ENCODE assay signal across 8 cellular contexts in genomic region chr1:44739361-44740178, GRCh38. TPM values are rescaled to one million over a fixed set of nuclear protein-coding genes. Genes with fewer than 3 reads are reported as not detected.
DNase-seq lines count a peak whose midpoint lies in the region; ATAC-seq, FAIRE-seq and TF ChIP-seq lines count a peak whose summit lies in the region.

TSS of gene KIF2C (plus strand) at chr1:44739837. CDS start at chr1:44739933, 96 bp downstream.

- H3K79me2 ChIP-seq in OCI-LY3 (ENCODE audit: low read length) (peaks cover 36% of the 10 kb centered on the region), endothelial cell of umbilical vein (ENCODE audit: control insufficient read depth, insufficient read depth, low read length) (peaks cover 38% of the 10 kb centered on the region)

- intact Hi-C loops in endothelial cell of umbilical vein (cut with micrococcal nuclease), result loop anchor here (1.0 kb wide), 2 partner anchors 8 to 36 kb away; partner anchors contain the start of genes RNU5D-1 and RPS8

- CTCF ChIA-PET in endothelial cell of umbilical vein (lab: Charles Lee), result interaction anchor here (4.5 kb wide), 1 partner anchor 10 kb away, joined by 21 read pairs; the partner anchor contains the start of gene RNU5D-1

- H4K20me1 ChIP-seq in OCI-LY3 (ENCODE audit: insufficient read depth, low read length) (no peaks in the 10 kb centered on the region), endothelial cell of umbilical vein (replicated peaks; ENCODE audit: control insufficient read depth, extremely low read depth, insufficient read depth, low read length) (no peaks in the 10 kb centered on the region)

- FAIRE-seq in endothelial cell of umbilical vein (lab: Jason Lieb, UNC), result peak; percentile 97

- ATAC-seq in GM21515 (IDR thresholded peaks at IDR 0.05; ENCODE audit: unreplicated experiment), result peak; percentile 93

- H3K27ac ChIP-seq in OCI-LY3 (ENCODE audit: low read length) (peak within 1 kb of the TSS; percentile 77), endothelial cell of umbilical vein (ENCODE audit: insufficient read depth, low read depth, low read length) (peak within 1 kb of the TSS; percentile 54)

- H3K27me3 ChIP-seq in OCI-LY3 (ENCODE audit: low read depth, low read length) (no peaks in the 10 kb centered on the region), endothelial cell of umbilical vein (ENCODE audit: control insufficient read depth in 2 of 2, insufficient read depth in 2 of 2, low read length in 2 of 2) (peaks cover 0 to 4% of the 10 kb centered on the region in 2 experiments)

- DNase-seq in D341Med (ENCODE audit: low spot score) (peak; percentile 97), HuH-7 (ENCODE audit: low spot score) (peak; percentile 98), endothelial cell of umbilical vein (ENCODE audit: low read depth, low spot score) (peak; percentile 98), midbrain (lab: John Stamatoyannopoulos, UW) (peak; percentile 98)
- DNase-seq in activated CD8-positive, alpha-beta memory T cell treated with anti-CD3 and anti-CD28 coated beads, Interleukin-2, amount 50 U/mL, for 48 hours, result peak; percentile 96
- peak; percentile 91 to 92 for DNase-seq in stimulated activated CD8-positive, alpha-beta memory T cell treated with anti-CD3 and anti-CD28 coated beads, Interleukin-2, amount 100 ng/mL, for 1 hour (ENCODE audit: low read depth in 2 of 2)

- H3K4me1 ChIP-seq in OCI-LY3 (ENCODE audit: low read length) (peaks cover 6% of the 10 kb centered on the region; the same call in 1 of the 2 replicates), endothelial cell of umbilical vein (ENCODE audit: control insufficient read depth, extremely low read depth, insufficient read depth, low read length) (peaks cover 14% of the 10 kb centered on the region)

- H3K4me2 ChIP-seq in OCI-LY3 (ENCODE audit: low read length) (peak within 1 kb of the TSS; percentile 93), endothelial cell of umbilical vein (ENCODE audit: insufficient read depth, low read length) (peak within 1 kb of the TSS; percentile 87)

- no peaks in the 10 kb centered on the region for H3K9me1 ChIP-seq in endothelial cell of umbilical vein (replicated peaks; ENCODE audit: control insufficient read depth, extremely low read depth, insufficient read depth, low read length)

- TSS peak; percentile 99 for BruUV-seq in endothelial cell of umbilical vein (replicated peaks; lab: Mats Ljungman, UMichigan)

- H3K9me3 ChIP-seq in OCI-LY3 (ENCODE audit: insufficient read depth, low read length), result no peaks in the 10 kb centered on the region
- H3K9me3 ChIP-seq in endothelial cell of umbilical vein (replicated peaks; ENCODE audit: control insufficient read depth, insufficient read depth, low read length), result no peaks in the 10 kb centered on the region

- peak within 1 kb of the TSS; percentile 98 for H3K9ac ChIP-seq in OCI-LY3 (ENCODE audit: low read length)
- H3K9ac ChIP-seq in endothelial cell of umbilical vein (replicated peaks; ENCODE audit: extremely low read depth, insufficient read depth, low read length), result peak within 1 kb of the TSS; percentile 61

- peaks cover 12% of the 10 kb centered on the region for H3K36me3 ChIP-seq in OCI-LY3 (replicated peaks; ENCODE audit: low read depth, low read length)
- H3K36me3 ChIP-seq in endothelial cell of umbilical vein (ENCODE audit: control insufficient read depth in 2 of 2, extremely low read depth in 1 of 2, insufficient read depth in 2 of 2, low read length in 2 of 2), result no peaks in the 10 kb centered on the region

- dilution Hi-C loops in endothelial cell of umbilical vein (cut with MboI; ENCODE audit: extremely low pct_ligation_motif_present, low sequenced_read_pairs), result no loop called here

- peak within 1 kb of the TSS; percentile 98 for H3K4me3 ChIP-seq in OCI-LY3 (ENCODE audit: low read length)
- peak within 1 kb of the TSS; percentile 55 to 84 (median 63) for H3K4me3 ChIP-seq in endothelial cell of umbilical vein (replicated peaks in 1 of 3; ENCODE audit: insufficient read depth in 1 of 3, low read depth in 1 of 3, low read length in 3 of 3)

- TF ChIP-seq CTCF in OCI-LY3 (IDR thresholded peaks at IDR 0.05; ENCODE audit: low read depth, low read length) (no peak), endothelial cell of umbilical vein (IDR thresholded peaks at IDR 0.05; ENCODE audit: extremely low read depth in 1 of 2, insufficient read depth in 1 of 2, low read depth in 1 of 2, low read length in 2 of 2) (no peak)

- POLR2A ChIA-PET in endothelial cell of umbilical vein (lab: Charles Lee), result interaction anchor here (1.0 kb wide), 1 partner anchor 9 kb away, joined by 3 read pairs; the partner anchor contains the start of gene RNU5D-1

- H2AFZ ChIP-seq in OCI-LY3 (ENCODE audit: low read depth, low read length) (0 out of 2 replicates have a peak within 1 kb of the TSS, but pooled peaks have one; percentile 3), endothelial cell of umbilical vein (ENCODE audit: low read depth, low read length) (peak within 1 kb of the TSS; percentile 85)

- peak; percentile 98 for TF ChIP-seq POLR2A in endothelial cell of umbilical vein (IDR thresholded peaks at IDR 0.05; ENCODE audit: low read depth, low read length)

TF ChIP-seq in endothelial cell of umbilical vein, 7 proteins besides CTCF, POLR2A, EP300 and RAD21:
- no peak for TF ChIP-seq GATA2 (IDR thresholded peaks at IDR 0.05; ENCODE audit: insufficient read depth, insufficient read length, low read depth, low read length)
- no peak for TF ChIP-seq EZH2 (IDR thresholded peaks at IDR 0.05; ENCODE audit: borderline replicate concordance, low read depth, low read length, severe bottlenecking)
- TF ChIP-seq JUN (IDR thresholded peaks at IDR 0.05; ENCODE audit: borderline replicate concordance, insufficient read depth, insufficient read length, low read depth), result no peak
- TF ChIP-seq FOS (IDR thresholded peaks at IDR 0.05; ENCODE audit: borderline replicate concordance, insufficient read depth, low read length), result no peak
- TF ChIP-seq MAX (IDR thresholded peaks at IDR 0.05; ENCODE audit: insufficient read depth, insufficient read length), result peak; percentile 38
- TF ChIP-seq MYC (IDR thresholded peaks at IDR 0.05; ENCODE audit: low read depth, low read length), result no peak
- peak; percentile 83 for TF ChIP-seq POLR2AphosphoS5 (IDR thresholded peaks at IDR 0.05; ENCODE audit: insufficient read depth, low read depth, low read length)

RNA-seq across cellular contexts. Expression of gene KIF2C, which starts in this region (rescaled TPM):
- 44.3 and 53.7 TPM in 2 replicates for total RNA-seq in endothelial cell of umbilical vein
- polyA plus RNA-seq in endothelial cell of umbilical vein, result 20.7 and 27.1 TPM in 2 replicates
- 34.6 and 38.3 TPM in 2 replicates for polyA plus RNA-seq in endothelial cell of umbilical vein (2011; cell fraction: cytosol; rRNA removed)
- polyA plus RNA-seq in endothelial cell of umbilical vein (2011; cell fraction: nucleus; rRNA removed), result 62.1 and 84.1 TPM in 2 replicates
- polyA plus RNA-seq in endothelial cell of umbilical vein (2012), result 12.8 and 33.8 TPM in 2 replicates
- polyA minus RNA-seq in endothelial cell of umbilical vein, result 29.5 and 34.5 TPM in 2 replicates
- 54.4 TPM for polyA minus RNA-seq in endothelial cell of umbilical vein (2011; cell fraction: cytosol; rRNA and poly(A)+ RNA removed)
- polyA minus RNA-seq in endothelial cell of umbilical vein (2011; cell fraction: nucleus; rRNA and poly(A)+ RNA removed), result 13.9 and 23.8 TPM in 2 replicates

Comparison
In these comparisons a context has a peak if more than half of its experiments do, and no peak if none do; other contexts are left out.
1. Peak in every context shown above with its lines: DNase-seq, ATAC-seq, H3K4me3 ChIP-seq and H3K27ac ChIP-seq.